ENCODE assay signal across 19 cellular contexts in the genomic region with DNA sequence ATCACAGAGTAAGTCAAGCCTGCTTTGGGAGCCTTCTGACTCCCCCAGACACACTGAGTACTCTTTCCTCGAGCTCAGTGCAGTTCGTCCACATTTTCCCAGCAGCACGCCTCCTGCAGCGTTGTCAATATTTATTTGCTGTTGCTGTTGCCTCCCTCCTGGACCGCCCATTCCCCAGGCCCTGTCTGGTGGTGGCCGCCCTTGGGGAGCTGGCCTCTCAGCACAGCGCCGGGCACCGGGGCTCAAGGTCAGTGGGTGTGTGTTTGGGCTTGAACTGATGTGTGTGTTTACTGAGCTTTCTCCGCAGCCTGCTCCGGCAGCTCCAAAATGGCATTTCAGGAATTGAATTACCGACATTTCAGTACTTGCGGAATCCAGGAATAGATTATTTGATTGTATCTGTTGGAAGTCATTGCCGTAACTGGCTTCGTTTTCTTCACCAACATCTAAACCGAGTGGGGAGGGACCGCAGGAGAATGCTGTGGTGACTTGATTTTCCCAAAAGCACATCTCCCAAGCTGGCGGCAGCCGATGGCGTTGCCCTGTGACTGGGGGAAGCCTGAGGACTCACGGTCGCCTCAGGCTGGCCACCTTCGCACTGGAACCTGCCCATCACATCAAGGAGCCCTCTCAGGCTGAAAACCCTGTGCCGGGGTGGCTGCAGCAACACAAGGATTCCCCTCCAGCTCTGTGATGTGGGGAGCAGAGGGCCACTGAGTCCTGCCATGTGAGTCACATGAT.
DNase-seq lines count a peak whose midpoint lies in the region; ATAC-seq and TF ChIP-seq lines count a peak whose summit lies in the region.
"Had no signal": no experiment of that assay in that cellular context is flagged by ENCODE, and none has a peak within 500 bp of the region (broad histone marks: within the 10 kb centered on the region; RNA-seq: fewer than 3 reads in every experiment).

No MANE protein-coding gene starts in this region.

- H2BK12ac ChIP-seq in mesenchymal stem cell (ENCODE audit: low read length in 2 of 2): no peak overlapping the region

- H3K4me2 ChIP-seq in hepatocyte (peak overlapping the region; percentile 41), mesenchymal stem cell (ENCODE audit: low read length, poor library complexity, severe bottlenecking) (no peak overlapping the region)

- CTCF ChIA-PET in RWPE1 (lab: Yijun Ruan, JAX): no interaction called here

- ATAC-seq in HG03159 (IDR thresholded peaks at IDR 0.05; ENCODE audit: unreplicated experiment): no peak
- ATAC-seq: HCT116 had no signal

- no peak overlapping the region for H2BK5ac ChIP-seq in mesenchymal stem cell (ENCODE audit: low read depth, low read length, poor library complexity, severe bottlenecking)

- H3K18ac ChIP-seq in mesenchymal stem cell (ENCODE audit: low read depth in 1 of 2, low read length in 2 of 2): no peak overlapping the region

- H4K8ac ChIP-seq in mesenchymal stem cell (ENCODE audit: low read length): peak overlapping the region; percentile 31

- H3K9me2 ChIP-seq in hepatocyte (replicated peaks; ENCODE audit: insufficient read depth): no peaks in the 10 kb centered on the region

- H3K79me1 ChIP-seq in mesenchymal stem cell (replicated peaks; ENCODE audit: low read length, poor library complexity, severe bottlenecking): peaks cover 42% of the 10 kb centered on the region

- DNase-seq in RWPE1 (ENCODE audit: low spot score) (no peak), hepatocyte (ENCODE audit: low spot score) (peak; percentile 47), mesenchymal stem cell (no peak), thyroid gland (no peak), NCI-H146 treated with DMSO at 0.1 percent for 48 hours (lab: John Stamatoyannopoulos, UW; ENCODE audit: unreplicated experiment) (no peak)
- no peak for DNase-seq in activated CD4-positive, alpha-beta T cell treated with anti-CD3 and anti-CD28 coated beads for 48 hours
- DNase-seq: BE2C; CD4-positive, alpha-beta memory T cell; DND-41; GDM1; Kasumi-1; NCI-H1930; NCI-H2171; NCI-H82; SIG-M5 had no signal

- no peak for TF ChIP-seq POLR2A in thyroid gland (IDR thresholded peaks at IDR 0.05)

- POLR2A ChIA-PET in RWPE1 (lab: Yijun Ruan, JAX; ENCODE audit: low non-redundant PET): no interaction called here

- H3K4me1 ChIP-seq in hepatocyte (ENCODE audit: insufficient read depth): peaks cover 14% of the 10 kb centered on the region
- H3K4me1 ChIP-seq in mesenchymal stem cell (ENCODE audit: control insufficient read depth, insufficient read depth, low read depth, low read length): peaks cover 4% of the 10 kb centered on the region
- peaks cover 24 to 35% of the 10 kb centered on the region in 2 donors for H3K4me1 ChIP-seq in thyroid gland

- H3K9ac ChIP-seq in mesenchymal stem cell (ENCODE audit: low read length): no peak overlapping the region

- no peak overlapping the region for H3K4me3 ChIP-seq in hepatocyte
- no peak overlapping the region for H3K4me3 ChIP-seq in mesenchymal stem cell (ENCODE audit: insufficient read depth in 1 of 2, low read depth in 1 of 2, low read length in 2 of 2)
- no peak overlapping the region for H3K4me3 ChIP-seq in thyroid gland (replicated peaks in 1 of 3)
- H3K4me3 ChIP-seq: Peyer's patch had no signal

- H2BK120ac ChIP-seq in mesenchymal stem cell (ENCODE audit: low read depth, low read length): no peak overlapping the region

- intact Hi-C loops in thyroid gland (cut with DNase I): no loop called here

- no peak overlapping the region for H3K14ac ChIP-seq in mesenchymal stem cell (ENCODE audit: low read length in 2 of 2)

- TF ChIP-seq CTCF in RWPE1 (conservative IDR thresholded peaks at IDR 0.05; ENCODE audit: low read depth) (no peak), hepatocyte (IDR thresholded peaks at IDR 0.05; ENCODE audit: poor library complexity) (no peak), thyroid gland (IDR thresholded peaks at IDR 0.05) (no peak)

- no peak overlapping the region for H3K4ac ChIP-seq in mesenchymal stem cell (ENCODE audit: low read depth in 1 of 2, low read length in 2 of 2)

- no peak overlapping the region for H2BK15ac ChIP-seq in mesenchymal stem cell (ENCODE audit: low read depth, poor library complexity, severe bottlenecking)

- H2AFZ ChIP-seq in hepatocyte (no peak overlapping the region), mesenchymal stem cell (ENCODE audit: low read depth, low read length) (no peak overlapping the region)

- H3K79me2 ChIP-seq in hepatocyte: peaks cover 36% of the 10 kb centered on the region

- 78% methylated on average over 24 of the region's 24 CpGs for WGBS in hepatocyte (ENCODE audit: low lambda C conversion rate, missing lambda C conversion rate)
- WGBS in mesenchymal stem cell: 96% methylated on average over 24 of the region's 24 CpGs
- 92 to 95% methylated on average over 22 to 23 of the region's 24 CpGs for WGBS in thyroid gland, 2 donors

- H4K20me1 ChIP-seq in hepatocyte (ENCODE audit: insufficient read depth, poor library complexity, severe bottlenecking): no peaks in the 10 kb centered on the region

- H3K27me3 ChIP-seq in hepatocyte (no peaks in the 10 kb centered on the region), mesenchymal stem cell (ENCODE audit: control insufficient read depth in 1 of 2, insufficient read depth in 1 of 2, low read length in 2 of 2) (no peaks in the 10 kb centered on the region), thyroid gland (no peaks in the 10 kb centered on the region)
- H3K27me3 ChIP-seq: BE2C, Peyer's patch had no signal

- no peaks in the 10 kb centered on the region for H3K9me3 ChIP-seq in hepatocyte (ENCODE audit: low read depth)
- H3K9me3 ChIP-seq in mesenchymal stem cell (ENCODE audit: control insufficient read depth, low read length): no peaks in the 10 kb centered on the region
- no peaks in the 10 kb centered on the region for H3K9me3 ChIP-seq in thyroid gland
- H3K9me3 ChIP-seq: BE2C, Peyer's patch had no signal

- H3K36me3 ChIP-seq in hepatocyte (replicated peaks; ENCODE audit: insufficient read depth, low read depth): no peaks in the 10 kb centered on the region
- no peaks in the 10 kb centered on the region for H3K36me3 ChIP-seq in mesenchymal stem cell (ENCODE audit: control insufficient read depth in 1 of 2, insufficient read depth in 2 of 2, low read depth in 1 of 2, low read length in 2 of 2)
- H3K36me3 ChIP-seq in thyroid gland: no peaks in the 10 kb centered on the region

- no peak overlapping the region for H2AK5ac ChIP-seq in mesenchymal stem cell (ENCODE audit: low read length, severe bottlenecking)

- no peak overlapping the region for H4K91ac ChIP-seq in mesenchymal stem cell (ENCODE audit: low read length)

- H3K23ac ChIP-seq in mesenchymal stem cell (ENCODE audit: low read length in 2 of 2): no peak overlapping the region

- 0 out of 2 replicates have a peak overlapping the region, but pooled peaks have one; percentile 1 for H3K27ac ChIP-seq in RWPE1
- peak overlapping the region; percentile 81 for H3K27ac ChIP-seq in hepatocyte
- H3K27ac ChIP-seq in mesenchymal stem cell (ENCODE audit: low read length, poor library complexity, severe bottlenecking): no peak overlapping the region
- peak overlapping the region; percentile 21 to 83 (median 72) for H3K27ac ChIP-seq in thyroid gland
- H3K27ac ChIP-seq: HL-60, Peyer's patch had no signal
